In genomic region chr20:5030348-5031205, GRCh38 we compare ENCODE assay signal across 28 cellular contexts. TPM values are rescaled to one million over a fixed set of nuclear protein-coding genes. Genes with fewer than 3 reads are reported as not detected.
A peak's percentile ranks its signal among the peaks of the same experiment; 100 is the strongest.
DNase-seq lines count a peak whose midpoint lies in the region; ATAC-seq and TF ChIP-seq lines count a peak whose summit lies in the region.
"Had no signal": no experiment of that assay in that cellular context is flagged by ENCODE, and none has a peak within 500 bp of the region (broad histone marks: within the 10 kb centered on the region; RNA-seq: fewer than 3 reads in every experiment).

No MANE protein-coding gene starts in this region.

- H3K4me1 ChIP-seq in mesenchymal stem cell (ENCODE audit: control insufficient read depth, insufficient read depth, low read depth, low read length), result peaks cover 11% of the 10 kb centered on the region
- H3K4me1 ChIP-seq: psoas muscle, uterus had no signal

- H3K79me1 ChIP-seq in mesenchymal stem cell (replicated peaks; ENCODE audit: low read length, poor library complexity, severe bottlenecking), result no peaks in the 10 kb centered on the region

- H3K14ac ChIP-seq in mesenchymal stem cell (ENCODE audit: low read length in 2 of 2), result no peak overlapping the region

- WGBS in mesenchymal stem cell, result 89% methylated on average over 10 of the region's 10 CpGs

- no peak overlapping the region for H3K9ac ChIP-seq in mesenchymal stem cell (ENCODE audit: low read length)

- H3K9me3 ChIP-seq in mesenchymal stem cell (ENCODE audit: control insufficient read depth, low read length), result no peaks in the 10 kb centered on the region
- H3K9me3 ChIP-seq: psoas muscle, thoracic aorta, uterus had no signal

- no peak overlapping the region for H4K91ac ChIP-seq in mesenchymal stem cell (ENCODE audit: low read length)

- peak overlapping the region; percentile 84 for H2AK5ac ChIP-seq in mesenchymal stem cell (ENCODE audit: low read length, severe bottlenecking)

- H3K27ac Mint-ChIP-seq in glutamatergic neuron (ENCODE audit: unreplicated experiment), result no peak overlapping the region
- H3K27ac Mint-ChIP-seq: activated B cell treated with CpG ODN at 0.5 μM for 24 hours; activated T-helper 17 cell treated with anti-CD3 and anti-CD28 coated beads, Interleukin-2, amount 50 U/mL, for 72 hours had no signal

- H2BK5ac ChIP-seq in mesenchymal stem cell (ENCODE audit: low read depth, low read length, poor library complexity, severe bottlenecking), result peak overlapping the region; percentile 40

- peaks cover 6% of the 10 kb centered on the region for H3K27me3 Mint-ChIP-seq in glutamatergic neuron (ENCODE audit: unreplicated experiment)
- H3K27me3 Mint-ChIP-seq: activated B cell treated with CpG ODN at 0.5 μM for 24 hours; activated T-helper 17 cell treated with anti-CD3 and anti-CD28 coated beads, Interleukin-2, amount 50 U/mL, for 72 hours had no signal

- no peak overlapping the region for H2BK15ac ChIP-seq in mesenchymal stem cell (ENCODE audit: low read depth, poor library complexity, severe bottlenecking)

- H3K27ac ChIP-seq in mesenchymal stem cell (ENCODE audit: low read length, poor library complexity, severe bottlenecking), result peak overlapping the region; percentile 7
- H3K27ac ChIP-seq: epithelial cell of prostate, psoas muscle, thoracic aorta, uterus had no signal

- H3K23ac ChIP-seq in mesenchymal stem cell (ENCODE audit: low read length in 2 of 2), result no peak overlapping the region

- peaks cover 2% of the 10 kb centered on the region for H3K9me3 Mint-ChIP-seq in glutamatergic neuron (ENCODE audit: unreplicated experiment)
- H3K9me3 Mint-ChIP-seq: activated B cell treated with CpG ODN at 0.5 μM for 24 hours; activated T-helper 17 cell treated with anti-CD3 and anti-CD28 coated beads, Interleukin-2, amount 50 U/mL, for 72 hours; neural crest cell had no signal

- no peak for TF ChIP-seq CTCF in glutamatergic neuron (IDR thresholded peaks at IDR 0.05; ENCODE audit: partially characterized antibody, unreplicated experiment)

- H3K36me3 ChIP-seq in mesenchymal stem cell (ENCODE audit: control insufficient read depth in 1 of 2, insufficient read depth in 2 of 2, low read depth in 1 of 2, low read length in 2 of 2), result no peaks in the 10 kb centered on the region
- H3K36me3 ChIP-seq: thoracic aorta, uterus had no signal

- no peaks in the 10 kb centered on the region for H3K4me1 Mint-ChIP-seq in glutamatergic neuron (ENCODE audit: low read depth, unreplicated experiment)
- H3K4me1 Mint-ChIP-seq: activated T-helper 17 cell treated with anti-CD3 and anti-CD28 coated beads, Interleukin-2, amount 50 U/mL, for 72 hours had no signal

- H2AFZ ChIP-seq in mesenchymal stem cell (ENCODE audit: low read depth, low read length), result no peak overlapping the region

- no peak overlapping the region for H3K4me3 Mint-ChIP-seq in glutamatergic neuron (ENCODE audit: unreplicated experiment)
- H3K4me3 Mint-ChIP-seq: activated B cell treated with CpG ODN at 0.5 μM for 24 hours; activated T-helper 17 cell treated with anti-CD3 and anti-CD28 coated beads, Interleukin-2, amount 50 U/mL, for 72 hours; H9; neural crest cell had no signal

- no peak overlapping the region for H4K8ac ChIP-seq in mesenchymal stem cell (ENCODE audit: low read length)

- intact Hi-C loops in sciatic nerve (cut with DNase I), result no loop called here

- DNase-seq in SIG-M5 treated with dmso at 0.1 percent for 504 hours (lab: John Stamatoyannopoulos, UW; ENCODE audit: unreplicated experiment) (peak; percentile 58), SIG-M5 (lab: John Stamatoyannopoulos, UW) (no peak), RPMI8226 (peak; percentile 21), mesenchymal stem cell (no peak), sciatic nerve (ENCODE audit: low spot score) (no peak), glutamatergic neuron (no peak)
- DNase-seq: 8988T; activated B cell treated with CpG ODN at 0.5 μM for 24 hours; activated CD8-positive, alpha-beta memory T cell treated with anti-CD3 and anti-CD28 coated beads, Interleukin-2, amount 50 U/mL, for 48 hours; activated naive CD4-positive, alpha-beta T cell treated with anti-CD3 and anti-CD28 coated beads, Interleukin-2, amount 50 U/mL, for 16 hours; amniotic stem cell; effector CD8-positive, alpha-beta T cell; H9; NCI-H1417; NCI-H2081; NCI-H2227 treated with DMSO at 0.1 percent for 48 hours; NCI-H748 treated with DMSO at 0.1 percent for 48 hours; PC-3; psoas muscle; SHP77; stimulated activated naive CD8-positive, alpha-beta T cell treated with anti-CD3 and anti-CD28 coated beads, Interleukin-15, Interleukin-2, amounts not matched to agents 100 U/mL and 50 U/mL, for 24 hours; uterus had no signal

- no peak overlapping the region for H3K4me2 ChIP-seq in mesenchymal stem cell (ENCODE audit: low read length, poor library complexity, severe bottlenecking)

- no peak overlapping the region for H2BK12ac ChIP-seq in mesenchymal stem cell (ENCODE audit: low read length in 2 of 2)

- H2BK120ac ChIP-seq in mesenchymal stem cell (ENCODE audit: low read depth, low read length), result peak overlapping the region; percentile 19

- no peaks in the 10 kb centered on the region for H3K36me3 Mint-ChIP-seq in glutamatergic neuron (ENCODE audit: unreplicated experiment)

- H3K18ac ChIP-seq in mesenchymal stem cell (ENCODE audit: low read depth in 1 of 2, low read length in 2 of 2), result no peak overlapping the region

- H3K27me3 ChIP-seq in mesenchymal stem cell (ENCODE audit: control insufficient read depth in 1 of 2, insufficient read depth in 1 of 2, low read length in 2 of 2), result no peaks in the 10 kb centered on the region
- H3K27me3 ChIP-seq: uterus had no signal

- ATAC-seq in HG03521 (IDR thresholded peaks at IDR 0.05; ENCODE audit: unreplicated experiment), result no peak
- ATAC-seq in HG03159 (IDR thresholded peaks at IDR 0.05; ENCODE audit: unreplicated experiment), result no peak
- no peak for ATAC-seq in sciatic nerve
- ATAC-seq: activated T-helper 17 cell treated with anti-CD3 and anti-CD28 coated beads, Interleukin-2, amount 50 U/mL, for 72 hours; PC-3; psoas muscle; stimulated activated naive CD8-positive, alpha-beta T cell treated with anti-CD3 and anti-CD28 coated beads, Interleukin-15, Interleukin-2, amounts not matched to agents 100 U/mL and 50 U/mL, for 24 hours had no signal

- H3K4me3 ChIP-seq in mesenchymal stem cell (ENCODE audit: insufficient read depth in 1 of 2, low read depth in 1 of 2, low read length in 2 of 2), result no peak overlapping the region
- H3K4me3 ChIP-seq: psoas muscle, thoracic aorta, uterus had no signal

- H3K4ac ChIP-seq in mesenchymal stem cell (ENCODE audit: low read depth in 1 of 2, low read length in 2 of 2), result peak overlapping the region in 1 of 2 experiments; percentile 34

RNA-seq across cellular contexts. Expression of gene SLC23A2, which starts 29.3 kb away (rescaled TPM):
- 11.2 TPM for polyA plus RNA-seq in mesenchymal stem cell (2013, experiment 1 of 2)
- polyA plus RNA-seq in mesenchymal stem cell (2013, experiment 2 of 2), result 11.0 TPM
- total RNA-seq in sciatic nerve, result 75.9 TPM
- 20.4 TPM for total RNA-seq in glutamatergic neuron (ENCODE audit: unreplicated experiment)

Comparison
In these comparisons a context has a peak if more than half of its experiments do, and no peak if none do; other contexts are left out.
1. DNase-seq: peak in SIG-M5 treated with dmso at 0.1 percent for 504 hours (single experiment) and RPMI8226 (single experiment); none in SIG-M5 (single experiment), mesenchymal stem cell (single experiment), sciatic nerve (single experiment) and glutamatergic neuron (single experiment).